1 cellular context compared by ENCODE assay signal in the genomic region with DNA sequence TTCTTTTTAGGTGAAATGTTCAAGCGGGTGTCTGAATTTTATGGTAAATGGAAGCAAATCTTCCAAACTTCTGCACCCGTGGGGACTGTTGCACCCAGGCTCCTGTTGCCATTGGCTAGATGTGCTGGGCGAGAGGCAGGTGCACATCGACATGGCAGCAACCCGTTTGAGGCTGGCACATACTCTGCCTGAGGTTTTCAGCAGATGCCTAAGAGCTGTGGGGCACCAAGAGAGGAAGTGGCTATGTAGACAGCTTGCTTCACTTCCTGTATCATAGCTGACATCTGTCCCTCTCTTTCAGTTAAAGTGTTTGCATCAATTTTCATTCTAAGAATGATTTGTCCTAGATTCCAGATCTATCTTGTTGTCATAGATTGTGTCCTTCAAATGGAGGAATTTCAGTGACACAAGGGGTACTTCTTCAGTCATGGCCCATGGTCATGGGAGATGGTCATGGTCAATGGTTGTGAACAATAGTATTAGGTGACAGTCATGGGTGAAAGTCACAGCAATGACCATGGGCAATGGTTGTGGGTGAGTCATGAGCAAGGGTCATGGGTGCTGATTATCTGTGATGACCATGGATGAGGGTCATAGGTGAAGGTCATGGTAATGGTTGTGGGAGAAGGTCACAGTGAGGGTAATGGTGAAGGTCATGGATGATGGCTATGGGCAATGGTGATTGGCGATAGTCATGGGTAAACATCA.
TF ChIP-seq lines count a peak whose summit lies in the region.

No MANE protein-coding gene starts in this region.

TF ChIP-seq in HEK293, 187 proteins besides CTCF, POLR2A, EP300 and RAD21 (continued from another document):
- TF ChIP-seq ZNF274 (IDR thresholded peaks at IDR 0.05; ENCODE audit: low read length) = no peak
- TF ChIP-seq ZNF274 (tag by site-specific recombination; IDR thresholded peaks at IDR 0.05; ENCODE audit: borderline replicate concordance) = peak; percentile 66; the same call in 1 of the 2 replicates
